Comparison of ENCODE assay signal across 36 cellular contexts in the genomic region with DNA sequence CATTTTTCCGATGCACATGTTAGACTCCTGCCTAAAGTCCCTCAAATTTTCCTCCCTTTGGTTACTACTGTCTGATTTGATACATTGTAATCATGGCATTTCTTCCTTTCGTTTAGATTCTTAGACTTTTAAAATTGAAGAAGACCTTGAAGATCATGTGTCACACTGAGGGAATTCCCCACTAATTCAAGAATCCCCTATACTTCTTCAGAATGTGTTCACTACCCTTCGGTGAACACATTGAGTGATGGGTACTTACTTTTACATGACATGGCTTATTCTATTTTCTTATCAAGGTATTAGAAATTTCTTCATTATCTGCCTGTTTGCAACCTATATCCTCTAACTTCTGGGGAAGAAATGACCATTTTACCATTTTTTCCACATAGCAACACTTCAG.
"Had no signal": no experiment of that assay in that cellular context is flagged by ENCODE, and none has a peak within 500 bp of the region (broad histone marks: within the 10 kb centered on the region; RNA-seq: fewer than 3 reads in every experiment).

No MANE protein-coding gene starts in this region.

- H3K27ac Mint-ChIP-seq: activated B cell treated with CpG ODN at 0.5 μM for 24 hours; activated CD4-positive, alpha-beta memory T cell treated with anti-CD3 and anti-CD28 coated beads for 36 hours; activated CD4-positive, alpha-beta T cell treated with anti-CD3 and anti-CD28 coated beads, Interleukin-2, amount 10 ng/mL, durations not matched to agents 24 days and 14 days; activated CD8-positive, alpha-beta T cell treated with anti-CD3 and anti-CD28 coated beads for 36 hours; activated naive CD4-positive, alpha-beta T cell treated with anti-CD3 and anti-CD28 coated beads for 36 hours; activated naive CD4-positive, alpha-beta T cell treated with anti-CD3 and anti-CD28 coated beads, Interleukin-2, amount 50 U/mL, for 72 hours; activated naive CD8-positive, alpha-beta T cell treated with anti-CD3 and anti-CD28 coated beads for 36 hours; activated T-cell treated with anti-CD3 and anti-CD28 coated beads, Interleukin-2, amount 50 U/mL, for 72 hours; activated T-helper 1 cell treated with anti-CD3 and anti-CD28 coated beads, Interleukin-12 subunit alpha, Interleukin-12 subunit beta, Interleukin-2, Interleukin-4 antibody, amounts not matched to agents 30 ng/mL and 10 ng/mL and 1 ng/mL, durations not matched to agents 14 hours and 24 hours and 36 hours; activated T-helper 17 cell treated with anti-CD3 and anti-CD28 coated beads, Interleukin-2, amount 50 U/mL, for 72 hours; brain; T-helper 1 cell treated with Interleukin-12 subunit alpha and Interleukin-12 subunit beta and Interleukin-4 antibody, amounts not matched to agents 30 μg/mL and 1 μg/mL, for 36 hours; T-helper 2 cell treated with Interferon-gamma antibody and Interleukin-4, amounts not matched to agents 5 μg/mL and 100 μg/mL, for 36 hours had no signal

- H3K27me3 Mint-ChIP-seq: activated CD4-positive, alpha-beta memory T cell treated with anti-CD3 and anti-CD28 coated beads for 36 hours; activated CD4-positive, alpha-beta T cell treated with anti-CD3 and anti-CD28 coated beads, Interleukin-2, amount 10 ng/mL, durations not matched to agents 24 days and 14 days; activated T-helper 17 cell treated with anti-CD3 and anti-CD28 coated beads, Interleukin-2, amount 50 U/mL, for 72 hours; brain; central memory CD8-positive, alpha-beta T cell had no signal

- H3K9me3 ChIP-seq: adrenal gland had no signal

- H3K4me3 Mint-ChIP-seq: activated B cell treated with CpG ODN at 0.5 μM for 24 hours; activated CD4-positive, alpha-beta memory T cell treated with anti-CD3 and anti-CD28 coated beads for 36 hours; activated CD4-positive, alpha-beta T cell treated with anti-CD3 and anti-CD28 coated beads, Interleukin-2, amount 10 ng/mL, durations not matched to agents 24 days and 14 days; activated CD8-positive, alpha-beta T cell treated with anti-CD3 and anti-CD28 coated beads for 36 hours; activated naive CD4-positive, alpha-beta T cell treated with anti-CD3 and anti-CD28 coated beads for 36 hours; activated naive CD8-positive, alpha-beta T cell treated with anti-CD3 and anti-CD28 coated beads for 36 hours; activated T-cell treated with anti-CD3 and anti-CD28 coated beads, Interleukin-2, amount 50 U/mL, for 4 hours; activated T-cell treated with anti-CD3 and anti-CD28 coated beads, Interleukin-2, amount 50 U/mL, for 72 hours; activated T-helper 1 cell treated with anti-CD3 and anti-CD28 coated beads, Interleukin-12 subunit alpha, Interleukin-12 subunit beta, Interleukin-2, Interleukin-4 antibody, amounts not matched to agents 30 ng/mL and 10 ng/mL and 1 ng/mL, durations not matched to agents 14 hours and 24 hours and 36 hours; activated T-helper 17 cell treated with anti-CD3 and anti-CD28 coated beads, Interleukin-2, amount 50 U/mL, for 72 hours; brain; central memory CD8-positive, alpha-beta T cell; T-helper 1 cell treated with Interleukin-12 subunit alpha and Interleukin-12 subunit beta and Interleukin-4 antibody, amounts not matched to agents 30 μg/mL and 1 μg/mL, for 36 hours; T-helper 2 cell treated with Interferon-gamma antibody and Interleukin-4, amounts not matched to agents 5 μg/mL and 100 μg/mL, for 36 hours had no signal

- H3K36me3 Mint-ChIP-seq: activated CD4-positive, alpha-beta memory T cell treated with anti-CD3 and anti-CD28 coated beads for 36 hours; activated naive CD4-positive, alpha-beta T cell treated with anti-CD3 and anti-CD28 coated beads, Interleukin-2, amount 50 U/mL, for 72 hours; activated naive CD8-positive, alpha-beta T cell treated with anti-CD3 and anti-CD28 coated beads for 36 hours had no signal

- H3K36me3 ChIP-seq: adrenal gland, cardiac muscle cell had no signal

- ATAC-seq: activated CD8-positive, alpha-beta T cell treated with anti-CD3 and anti-CD28 coated beads for 36 hours; activated naive CD4-positive, alpha-beta T cell treated with anti-CD3 and anti-CD28 coated beads, Interleukin-2, amount 50 U/mL, for 72 hours; activated T-cell treated with anti-CD3 and anti-CD28 coated beads, Interleukin-2, amount 50 U/mL, for 4 hours; activated T-cell treated with anti-CD3 and anti-CD28 coated beads, Interleukin-2, amount 50 U/mL, for 72 hours; activated T-helper 17 cell treated with anti-CD3 and anti-CD28 coated beads, Interleukin-2, amount 50 U/mL, for 72 hours had no signal

- DNase-seq: activated B cell treated with CpG ODN at 0.5 μM for 24 hours; activated CD4-positive, alpha-beta memory T cell treated with anti-CD3 and anti-CD28 coated beads for 36 hours; activated CD4-positive, alpha-beta T cell treated with anti-CD3 and anti-CD28 coated beads for 4 hours; activated CD4-positive, alpha-beta T cell treated with anti-CD3 and anti-CD28 coated beads, Interleukin-2, amount 10 ng/mL, durations not matched to agents 24 days and 14 days; activated CD4-positive, alpha-beta T cell treated with anti-CD3 and anti-CD28 coated beads, Interleukin-2, amount 50 U/mL, for 1 hour; activated CD4-positive, alpha-beta T cell treated with anti-CD3 and anti-CD28 coated beads, Interleukin-2, amount 50 U/mL, for 4 hours; activated CD4-positive, CD25-positive, alpha-beta regulatory T cell treated with anti-CD3 and anti-CD28 coated beads, Interleukin-2, amount 50 U/mL, for 72 hours; activated CD8-positive, alpha-beta memory T cell treated with anti-CD3 and anti-CD28 coated beads, Interleukin-2, amount 50 U/mL, for 4 hours; activated CD8-positive, alpha-beta T cell treated with anti-CD3 and anti-CD28 coated beads for 36 hours; activated effector memory CD4-positive, alpha-beta T cell treated with anti-CD3 and anti-CD28 coated beads, Interleukin-2, amount 50 U/mL, for 16 hours; activated gamma-delta T cell treated with Interleukin-2 at 50 U/mL for 16 hours; activated naive CD4-positive, alpha-beta T cell; activated naive CD4-positive, alpha-beta T cell treated with anti-CD3 and anti-CD28 coated beads for 36 hours; activated naive CD4-positive, alpha-beta T cell treated with anti-CD3 and anti-CD28 coated beads, Interleukin-2, amount 50 U/mL, for 16 hours; activated naive CD8-positive, alpha-beta T cell treated with anti-CD3 and anti-CD28 coated beads for 36 hours; activated T-cell treated with anti-CD3 and anti-CD28 coated beads for 4 hours; activated T-cell treated with anti-CD3 and anti-CD28 coated beads, Interleukin-2, amount 50 U/mL, for 1 hour; activated T-cell treated with anti-CD3 and anti-CD28 coated beads, Interleukin-2, amount 50 U/mL, for 4 hours; activated T-cell treated with anti-CD3 and anti-CD28 coated beads, Interleukin-2, amount 50 U/mL, for 72 hours; adrenal gland; amniotic stem cell; aorta; caudate nucleus; cerebellar nuclear complex; T-helper 1 cell; T-helper 2 cell; T-helper 9 cell had no signal

- H3K4me3 ChIP-seq: adrenal gland, cardiac muscle cell had no signal

- H3K4me1 Mint-ChIP-seq: activated B cell treated with CpG ODN at 0.5 μM for 24 hours; activated CD4-positive, alpha-beta T cell treated with anti-CD3 and anti-CD28 coated beads, Interleukin-2, amount 10 ng/mL, durations not matched to agents 24 days and 14 days; activated naive CD8-positive, alpha-beta T cell treated with anti-CD3 and anti-CD28 coated beads for 36 hours; activated T-helper 17 cell treated with anti-CD3 and anti-CD28 coated beads, Interleukin-2, amount 50 U/mL, for 72 hours; brain; central memory CD8-positive, alpha-beta T cell had no signal

- H3K27me3 ChIP-seq: cardiac muscle cell had no signal

- H3K4me1 ChIP-seq: adrenal gland had no signal

- H3K27ac ChIP-seq: adrenal gland, cardiac muscle cell, VCaP had no signal

- H3K9me3 Mint-ChIP-seq: activated B cell treated with CpG ODN at 0.5 μM for 24 hours; activated CD4-positive, alpha-beta memory T cell treated with anti-CD3 and anti-CD28 coated beads for 36 hours; activated CD4-positive, alpha-beta T cell treated with anti-CD3 and anti-CD28 coated beads, Interleukin-2, amount 10 ng/mL, durations not matched to agents 24 days and 14 days; activated naive CD4-positive, alpha-beta T cell treated with anti-CD3 and anti-CD28 coated beads for 36 hours; activated naive CD4-positive, alpha-beta T cell treated with anti-CD3 and anti-CD28 coated beads, Interleukin-2, amount 50 U/mL, for 72 hours; activated naive CD8-positive, alpha-beta T cell treated with anti-CD3 and anti-CD28 coated beads for 36 hours; activated T-cell treated with anti-CD3 and anti-CD28 coated beads, Interleukin-2, amount 50 U/mL, for 4 hours; activated T-helper 1 cell treated with anti-CD3 and anti-CD28 coated beads, Interleukin-12 subunit alpha, Interleukin-12 subunit beta, Interleukin-2, Interleukin-4 antibody, amounts not matched to agents 30 ng/mL and 10 ng/mL and 1 ng/mL, durations not matched to agents 14 hours and 24 hours and 36 hours; activated T-helper 17 cell treated with anti-CD3 and anti-CD28 coated beads, Interleukin-2, amount 50 U/mL, for 72 hours; brain; central memory CD8-positive, alpha-beta T cell; T-helper 1 cell treated with Interleukin-12 subunit alpha and Interleukin-12 subunit beta and Interleukin-4 antibody, amounts not matched to agents 30 μg/mL and 1 μg/mL, for 36 hours; T-helper 2 cell treated with Interferon-gamma antibody and Interleukin-4, amounts not matched to agents 5 μg/mL and 100 μg/mL, for 36 hours had no signal
